8 cellular contexts compared by ENCODE assay signal in genomic region chr18:45821667-45822066, GRCh38. TPM values are rescaled to one million over a fixed set of nuclear protein-coding genes. Genes with fewer than 3 reads are reported as not detected.
"Had no signal": no experiment of that assay in that cellular context is flagged by ENCODE, and none has a peak within 500 bp of the region (broad histone marks: within the 10 kb centered on the region; RNA-seq: fewer than 3 reads in every experiment).

No MANE protein-coding gene starts in this region.

- DNase-seq: H9, HCEC 1CT, IMR-90 had no signal

- H3K4me2 ChIP-seq: GM23338 had no signal

- ATAC-seq: GM23338, K562 had no signal

- FAIRE-seq: H1, H54, K562 had no signal

- H2AFZ ChIP-seq: GM23338 had no signal

- H3K4me3 ChIP-seq: GM23338, K562 had no signal

- H3K4me3 Mint-ChIP-seq: GM23338, H9 had no signal

- H3K27ac Mint-ChIP-seq: GM23338, H9 had no signal

- H3K27ac ChIP-seq: HL-60 had no signal

RNA-seq across cellular contexts. Expression of gene SIGLEC15, which starts 3.8 kb away (rescaled TPM):
- total RNA-seq: GM23338, K562 had no signal
- polyA plus RNA-seq: K562 had no signal
